Comparison of ENCODE assay signal across 1 cellular context in genomic region chr19:5193192-5193591, GRCh38.
TF ChIP-seq lines count a peak whose summit lies in the region.

No MANE protein-coding gene starts in this region.

TF ChIP-seq in neural cell, 6 proteins besides CTCF, POLR2A, EP300 and RAD21 (continued from another document):
- TF ChIP-seq REST (IDR thresholded peaks at IDR 0.05; ENCODE audit: borderline replicate concordance) (no peak), TAF1 (IDR thresholded peaks at IDR 0.05; ENCODE audit: low read depth) (no peak), POLR2AphosphoS5 (IDR thresholded peaks at IDR 0.05) (no peak)
